ENCODE assay signal across 25 cellular contexts in the genomic region with DNA sequence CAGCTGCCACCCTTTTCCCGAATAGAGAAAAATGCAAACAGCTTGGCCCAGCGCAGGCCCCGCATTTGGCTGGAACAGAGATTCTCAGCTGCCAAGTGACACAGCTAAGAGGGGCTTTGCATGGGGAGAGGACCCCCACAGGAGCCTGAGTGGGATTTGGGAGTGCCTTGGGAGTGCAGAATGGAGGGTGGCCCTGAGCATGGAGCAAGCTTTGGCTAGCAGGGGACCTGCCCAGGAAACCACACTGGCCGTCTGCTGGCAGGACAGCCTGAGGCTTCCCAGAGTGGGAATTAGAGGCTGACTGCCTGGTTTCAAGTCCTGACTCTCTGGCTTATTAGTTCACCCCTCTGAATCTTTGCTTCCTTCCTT. TPM values are rescaled to one million over a fixed set of nuclear protein-coding genes. Genes with fewer than 3 reads are reported as not detected.
DNase-seq lines count a peak whose midpoint lies in the region; ATAC-seq and TF ChIP-seq lines count a peak whose summit lies in the region.
"Had no signal": no experiment of that assay in that cellular context is flagged by ENCODE, and none has a peak within 500 bp of the region (broad histone marks: within the 10 kb centered on the region; RNA-seq: fewer than 3 reads in every experiment).

No MANE protein-coding gene starts in this region.

- TF ChIP-seq EP300 in SK-N-SH (IDR thresholded peaks at IDR 0.05; ENCODE audit: borderline replicate concordance in 1 of 2, low read depth in 1 of 2, low read length in 1 of 2): no peak
- TF ChIP-seq EP300 in gastroesophageal sphincter (IDR thresholded peaks at IDR 0.05): no peak
- no peak for TF ChIP-seq EP300 in ovary (IDR thresholded peaks at IDR 0.05)
- no peak for TF ChIP-seq EP300 in transverse colon (IDR thresholded peaks at IDR 0.05; ENCODE audit: low read depth)

- CTCF ChIA-PET in SK-N-SH (lab: Yijun Ruan, JAX): interaction anchor here (0.5 to 1.5 kb wide), 6 partner anchors 13 to 244 kb away, joined by 3 to 5 read pairs (median 3); no protein-coding TSS in a partner anchor

- no peaks in the 10 kb centered on the region for H3K36me3 ChIP-seq in SK-N-SH (replicated peaks in 1 of 2; ENCODE audit: control insufficient read depth in 1 of 2, insufficient read depth in 2 of 2, low read length in 1 of 2)
- no peaks in the 10 kb centered on the region for H3K36me3 ChIP-seq in gastroesophageal sphincter
- no peaks in the 10 kb centered on the region for H3K36me3 ChIP-seq in ovary
- H3K36me3 ChIP-seq in transverse colon: no peaks in the 10 kb centered on the region
- H3K36me3 ChIP-seq: BLaER1 treated with 17β-estradiol and CSF1 and Interleukin-3, amounts not matched to agents 10 nM and 100 nM; MG63; right lobe of liver; SJSA1; upper lobe of left lung had no signal

- TF ChIP-seq POLR2A in gastroesophageal sphincter (IDR thresholded peaks at IDR 0.05) (no peak), ovary (IDR thresholded peaks at IDR 0.05) (no peak), transverse colon (IDR thresholded peaks at IDR 0.05) (no peak)

- 98% methylated on average over 4 of the region's 4 CpGs for WGBS in SK-N-SH (ENCODE audit: low lambda C conversion rate)
- WGBS in gastroesophageal sphincter (ENCODE audit: low coverage in 1 of 2), 2 donors: 44% methylated on average over 1 of the region's 4 CpGs; no CpG with 5 or more reads in 1 of the 2 donors
- WGBS in ovary, 3 donors: 15 to 39% (median 23%) methylated on average over 4 of the region's 4 CpGs
- WGBS in transverse colon (ENCODE audit: low coverage in 1 of 2), 2 donors: 83 to 100% methylated on average over 1 to 4 of the region's 4 CpGs

- H3K9me3 ChIP-seq in SK-N-SH (no peaks in the 10 kb centered on the region), gastroesophageal sphincter (no peaks in the 10 kb centered on the region), ovary (no peaks in the 10 kb centered on the region), transverse colon (no peaks in the 10 kb centered on the region)
- H3K9me3 ChIP-seq: BLaER1 treated with 17β-estradiol and CSF1 and Interleukin-3, amounts not matched to agents 10 nM and 100 nM; MG63; right lobe of liver; SJSA1; upper lobe of left lung had no signal

- no peak overlapping the region for H2AFZ ChIP-seq in SK-N-SH (ENCODE audit: low read depth)

- POLR2A ChIA-PET in SK-N-SH (lab: Yijun Ruan, JAX): interaction anchor here (1.4 kb wide), 1 partner anchor 11 kb away, joined by 3 read pairs; no protein-coding TSS in a partner anchor

- H3K4me1 ChIP-seq in SK-N-SH (ENCODE audit: control insufficient read depth in 1 of 2, insufficient read depth in 2 of 2, low read depth in 1 of 2, low read length in 1 of 2) (peaks cover 0 to 59% of the 10 kb centered on the region in 2 experiments; a peak in 2 of 4 replicates), gastroesophageal sphincter (peaks cover 0 to 48% (median 25%) of the 10 kb centered on the region in 3 donors), ovary (ENCODE audit: insufficient read depth) (peaks cover 24% of the 10 kb centered on the region), transverse colon (peaks cover 0 to 16% (median 2%) of the 10 kb centered on the region in 4 donors)
- H3K4me1 ChIP-seq: right lobe of liver, SJSA1 had no signal

- H3K9me2 ChIP-seq in SK-N-SH: no peaks in the 10 kb centered on the region

- H3K27ac ChIP-seq in SK-N-SH (ENCODE audit: low read depth in 2 of 2, low read length in 1 of 2) (no peak overlapping the region), gastroesophageal sphincter (peak overlapping the region in 3 of 4 donors; percentile 51 to 75 (median 64)), ovary (peak overlapping the region; percentile 60 to 66), transverse colon (peak overlapping the region; percentile 35 to 72 (median 56))
- H3K27ac ChIP-seq: 22Rv1; BLaER1 treated with 17β-estradiol and CSF1 and Interleukin-3, amounts not matched to agents 10 nM and 100 nM; right lobe of liver; SJSA1 had no signal

- H3K4me3 ChIP-seq in SK-N-SH (ENCODE audit: low read depth in 2 of 2, low read length in 1 of 2) (no peak overlapping the region), gastroesophageal sphincter (no peak overlapping the region), ovary (no peak overlapping the region), transverse colon (no peak overlapping the region)
- H3K4me3 ChIP-seq: BLaER1 treated with 17β-estradiol and CSF1 and Interleukin-3, amounts not matched to agents 10 nM and 100 nM; lung; MG63; right lobe of liver; SJSA1; upper lobe of left lung had no signal

- no peaks in the 10 kb centered on the region for H3F3A ChIP-seq in SK-N-SH (replicated peaks; ENCODE audit: insufficient read depth)

- H3K9ac ChIP-seq in SK-N-SH: no peak overlapping the region
- H3K9ac ChIP-seq: BLaER1 treated with 17β-estradiol and CSF1 and Interleukin-3, amounts not matched to agents 10 nM and 100 nM had no signal

- DNase-seq in SK-N-SH (peak; percentile 54), ovary (no peak), transverse colon (no peak), cerebellar nuclear complex (lab: John Stamatoyannopoulos, UW) (no peak)
- DNase-seq: activated CD4-positive, alpha-beta T cell treated with anti-CD3 and anti-CD28 coated beads for 48 hours; activated naive CD4-positive, alpha-beta T cell treated with anti-CD3 and anti-CD28 coated beads, Interleukin-2, amount 50 U/mL, for 16 hours; effector memory CD8-positive, alpha-beta T cell; MG63; NCI-H187; right lobe of liver; stimulated activated CD4-positive, alpha-beta T cell treated with anti-CD3 and anti-CD28 coated beads, Interleukin-2, amount 100 ng/mL, for 48 hours; T1000; upper lobe of left lung had no signal

- ATAC-seq in SK-N-SH treated with all-trans-retinoic acid at 6 μM for 48 hours (no peak), gastroesophageal sphincter (no peak), GM18517 (IDR thresholded peaks at IDR 0.05; ENCODE audit: unreplicated experiment) (no peak), GM21526 (IDR thresholded peaks at IDR 0.05; ENCODE audit: low FRiP score, unreplicated experiment) (no peak)
- ATAC-seq: effector memory CD8-positive, alpha-beta T cell; natural killer cell treated with Interleukin-12 subunit alpha and Interleukin-12 subunit beta and Interleukin-15 and Interleukin-18, amount 100 ng/mL, for 72 hours had no signal

- no peaks in the 10 kb centered on the region for H3K79me2 ChIP-seq in SK-N-SH (ENCODE audit: insufficient read depth)

- in situ Hi-C loops in transverse colon (cut with MboI; ENCODE audit: low pct_ligation_motif_present in 1 of 4, low pct_unique_long_range_greater_than_20kb in 1 of 4, low sequenced_read_pairs in 3 of 4): no loop called here

- TF ChIP-seq RAD21 in SK-N-SH (IDR thresholded peaks at IDR 0.05; ENCODE audit: low read length): no peak

- intact Hi-C loops in ovary (cut with DNase I) (loop anchor here in 1 of 4 donors (5.0 kb wide), 1 partner anchor 47 kb away; no protein-coding TSS in a partner anchor), transverse colon (cut with DNase I; ENCODE audit: low total_unique reads) (no loop called here)

- TF ChIP-seq CTCF in SK-N-SH (IDR thresholded peaks at IDR 0.05) (no peak), gastroesophageal sphincter (IDR thresholded peaks at IDR 0.05) (no peak), ovary (IDR thresholded peaks at IDR 0.05) (no peak), transverse colon (IDR thresholded peaks at IDR 0.05) (no peak)

- no peaks in the 10 kb centered on the region for H4K20me1 ChIP-seq in SK-N-SH (ENCODE audit: insufficient read depth)
- H4K20me1 ChIP-seq: BLaER1 treated with 17β-estradiol and CSF1 and Interleukin-3, amounts not matched to agents 10 nM and 100 nM had no signal

- H3K27me3 ChIP-seq in SK-N-SH (ENCODE audit: insufficient read depth) (peaks cover 3% of the 10 kb centered on the region; the same call in 1 of the 2 replicates), gastroesophageal sphincter (no peaks in the 10 kb centered on the region), ovary (no peaks in the 10 kb centered on the region), transverse colon (no peaks in the 10 kb centered on the region)
- H3K27me3 ChIP-seq: BLaER1 treated with 17β-estradiol and CSF1 and Interleukin-3, amounts not matched to agents 10 nM and 100 nM; MG63; right lobe of liver; SJSA1; upper lobe of left lung had no signal

- no peak overlapping the region for H3K4me2 ChIP-seq in SK-N-SH

TF ChIP-seq in SK-N-SH, 30 proteins besides CTCF, POLR2A, EP300 and RAD21 (continues in another document):
- TF ChIP-seq, protein P1, sequence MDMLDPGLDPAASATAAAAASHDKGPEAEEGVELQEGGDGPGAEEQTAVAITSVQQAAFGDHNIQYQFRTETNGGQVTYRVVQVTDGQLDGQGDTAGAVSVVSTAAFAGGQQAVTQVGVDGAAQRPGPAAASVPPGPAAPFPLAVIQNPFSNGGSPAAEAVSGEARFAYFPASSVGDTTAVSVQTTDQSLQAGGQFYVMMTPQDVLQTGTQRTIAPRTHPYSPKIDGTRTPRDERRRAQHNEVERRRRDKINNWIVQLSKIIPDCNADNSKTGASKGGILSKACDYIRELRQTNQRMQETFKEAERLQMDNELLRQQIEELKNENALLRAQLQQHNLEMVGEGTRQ (IDR thresholded peaks at IDR 0.05; ENCODE audit: borderline replicate concordance, low read depth, low read length): no peak

TF ChIP-seq in SK-N-SH treated with all-trans-retinoic acid at 6 μM for 48 hours, 23 proteins besides CTCF, POLR2A, EP300 and RAD21 (continues in another document):
- TF ChIP-seq RARB (CRISPR knock-in tag; IDR thresholded peaks at IDR 0.05) (no peak), ZNF70 (CRISPR knock-in tag; IDR thresholded peaks at IDR 0.05) (no peak), PPARA (CRISPR knock-in tag; IDR thresholded peaks at IDR 0.05; ENCODE audit: borderline replicate concordance) (no peak), GLIS3 (CRISPR knock-in tag; IDR thresholded peaks at IDR 0.05) (no peak)

RNA-seq across cellular contexts. Expression of a gene that starts 8.9 kb away (rescaled TPM):
- polyA plus RNA-seq in SK-N-SH (2012; rRNA removed) (not detected in 2 replicates), ovary (under 1 TPM; 0.30 to 0.50 TPM)
- polyA plus RNA-seq in SK-N-SH (2012; cell fraction: cytosol; rRNA removed): not detected in 2 replicates
- not detected in 2 replicates for polyA plus RNA-seq in SK-N-SH (2012; cell fraction: nucleus; rRNA removed)
- total RNA-seq in gastroesophageal sphincter (under 1 TPM in 1 of 4 donors, not detected in 3; under 0.01 TPM), ovary (under 1 TPM; 0.08 to 0.27 (median 0.15) TPM), transverse colon (under 1 TPM in 1 of 4 donors, not detected in 3; under 0.01 TPM)
- total RNA-seq: fibroblast of villous mesenchyme; HepG2; natural killer cell treated with Interleukin-12 subunit alpha and Interleukin-12 subunit beta and Interleukin-15 and Interleukin-18, amount 100 ng/mL, for 72 hours; NCI-H460; right lobe of liver; SJSA1 had no signal
- polyA plus RNA-seq: HepG2 had no signal

RNA-seq across cellular contexts. Expression of a gene that starts 49.8 kb away (rescaled TPM):
- 12.7 and 20.7 TPM in 2 replicates for polyA plus RNA-seq in SK-N-SH (2012; rRNA removed)
- polyA plus RNA-seq in SK-N-SH (2012; cell fraction: cytosol; rRNA removed): 15.0 TPM in 2 replicates
- polyA plus RNA-seq in SK-N-SH (2012; cell fraction: nucleus; rRNA removed): 25.7 and 44.2 TPM in 2 replicates
- total RNA-seq in gastroesophageal sphincter: 10 to 100 TPM; 64.7 to 96.0 (median 77.3) TPM
- 10 to 100 TPM; 40.2 to 64.7 (median 54.4) TPM for total RNA-seq in ovary
- 10 to 100 TPM; 20.7 to 24.2 TPM for polyA plus RNA-seq in ovary
- total RNA-seq in transverse colon: 10 to 100 TPM; 11.9 to 37.8 (median 22.5) TPM

Comparison
In these comparisons a context has a peak if more than half of its experiments do, and no peak if none do; other contexts are left out.
1. H3K27ac ChIP-seq: peak in gastroesophageal sphincter (3 of 4), ovary (2 of 2) and transverse colon (4 of 4); none in SK-N-SH (0 of 2).